1 cellular context compared by ENCODE assay signal in genomic region chr12:126139355-126139754, GRCh38.
TF ChIP-seq lines count a peak whose summit lies in the region.

No MANE protein-coding gene starts in this region.

TF ChIP-seq in HCT116, 20 proteins besides CTCF, POLR2A, EP300 and RAD21 (continued from another document):
- TF ChIP-seq, protein P1, sequence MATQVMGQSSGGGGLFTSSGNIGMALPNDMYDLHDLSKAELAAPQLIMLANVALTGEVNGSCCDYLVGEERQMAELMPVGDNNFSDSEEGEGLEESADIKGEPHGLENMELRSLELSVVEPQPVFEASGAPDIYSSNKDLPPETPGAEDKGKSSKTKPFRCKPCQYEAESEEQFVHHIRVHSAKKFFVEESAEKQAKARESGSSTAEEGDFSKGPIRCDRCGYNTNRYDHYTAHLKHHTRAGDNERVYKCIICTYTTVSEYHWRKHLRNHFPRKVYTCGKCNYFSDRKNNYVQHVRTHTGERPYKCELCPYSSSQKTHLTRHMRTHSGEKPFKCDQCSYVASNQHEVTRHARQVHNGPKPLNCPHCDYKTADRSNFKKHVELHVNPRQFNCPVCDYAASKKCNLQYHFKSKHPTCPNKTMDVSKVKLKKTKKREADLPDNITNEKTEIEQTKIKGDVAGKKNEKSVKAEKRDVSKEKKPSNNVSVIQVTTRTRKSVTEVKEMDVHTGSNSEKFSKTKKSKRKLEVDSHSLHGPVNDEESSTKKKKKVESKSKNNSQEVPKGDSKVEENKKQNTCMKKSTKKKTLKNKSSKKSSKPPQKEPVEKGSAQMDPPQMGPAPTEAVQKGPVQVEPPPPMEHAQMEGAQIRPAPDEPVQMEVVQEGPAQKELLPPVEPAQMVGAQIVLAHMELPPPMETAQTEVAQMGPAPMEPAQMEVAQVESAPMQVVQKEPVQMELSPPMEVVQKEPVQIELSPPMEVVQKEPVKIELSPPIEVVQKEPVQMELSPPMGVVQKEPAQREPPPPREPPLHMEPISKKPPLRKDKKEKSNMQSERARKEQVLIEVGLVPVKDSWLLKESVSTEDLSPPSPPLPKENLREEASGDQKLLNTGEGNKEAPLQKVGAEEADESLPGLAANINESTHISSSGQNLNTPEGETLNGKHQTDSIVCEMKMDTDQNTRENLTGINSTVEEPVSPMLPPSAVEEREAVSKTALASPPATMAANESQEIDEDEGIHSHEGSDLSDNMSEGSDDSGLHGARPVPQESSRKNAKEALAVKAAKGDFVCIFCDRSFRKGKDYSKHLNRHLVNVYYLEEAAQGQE (IDR thresholded peaks at IDR 0.05; ENCODE audit: low read depth), result no peak
- TF ChIP-seq TCF7L2 (IDR thresholded peaks at IDR 0.05; ENCODE audit: borderline replicate concordance, extremely low read depth, insufficient read depth, insufficient read length) (no peak), EZH2phosphoT487 (IDR thresholded peaks at IDR 0.05; ENCODE audit: borderline replicate concordance) (no peak)
TF ChIP-seq in HCT116: peak in this region for 1.
